8 cellular contexts compared by ENCODE assay signal in the genomic region with DNA sequence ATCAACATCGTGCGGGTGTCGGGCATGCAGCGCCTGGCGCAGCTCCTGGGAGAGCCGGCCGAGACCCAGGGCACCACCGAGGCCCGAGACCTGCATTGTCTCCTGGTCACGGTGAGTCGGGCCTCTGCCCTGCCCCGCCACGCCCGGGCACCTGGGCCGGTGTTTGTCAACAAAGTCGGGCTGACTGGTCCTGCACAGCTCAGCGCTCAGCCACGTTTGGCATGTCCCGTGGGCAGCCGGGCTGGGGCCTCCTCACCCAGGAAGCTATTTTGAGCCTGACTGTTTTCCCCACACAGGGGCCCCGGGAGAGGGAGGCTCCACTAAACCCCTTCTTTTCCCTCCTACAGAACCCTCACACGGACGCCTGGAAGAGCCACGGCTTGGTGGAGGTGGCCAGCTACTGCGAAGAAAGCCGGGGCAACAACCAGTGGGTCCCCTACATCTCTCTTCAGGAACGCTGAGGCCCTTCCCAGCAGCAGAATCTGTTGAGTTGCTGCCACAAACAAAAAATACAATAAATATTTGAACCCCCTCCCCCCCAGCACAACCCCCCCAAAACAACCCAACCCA. TPM values are rescaled to one million over a fixed set of nuclear protein-coding genes. Genes with fewer than 3 reads are reported as not detected.
A peak's percentile ranks its signal among the peaks of the same experiment; 100 is the strongest.
DNase-seq lines count a peak whose midpoint lies in the region; ATAC-seq lines count a peak whose summit lies in the region.

No MANE protein-coding gene starts in this region.

- 25% methylated on average over 27 of the region's 27 CpGs for WGBS in thymus

- H3K9me3 ChIP-seq in SJSA1 (replicated peaks) (peaks cover under 1% of the 10 kb centered on the region; the same call in 1 of the 2 replicates), thymus (ENCODE audit: control insufficient read depth) (no peaks in the 10 kb centered on the region)

- peaks cover 44% of the 10 kb centered on the region for H3K4me1 Mint-ChIP-seq in dendritic cell treated with granulocyte-macrophage colony-stimulating factor and Interleukin-4, amounts not matched to agents 40 ng/mL and 50 ng/mL, for 4 days (ENCODE audit: low read depth)
- H3K4me1 Mint-ChIP-seq in memory B cell, result peaks cover 32% of the 10 kb centered on the region

- H3K27me3 ChIP-seq in SJSA1 (replicated peaks) (no peaks in the 10 kb centered on the region), thymus (ENCODE audit: control insufficient read depth, insufficient read depth) (peaks cover 4% of the 10 kb centered on the region)

- no peak for ATAC-seq in memory B cell (ENCODE audit: low read depth)

- peaks cover 2% of the 10 kb centered on the region for H3K9me3 Mint-ChIP-seq in dendritic cell treated with granulocyte-macrophage colony-stimulating factor and Interleukin-4, amounts not matched to agents 40 ng/mL and 50 ng/mL, for 4 days
- no peaks in the 10 kb centered on the region for H3K9me3 Mint-ChIP-seq in memory B cell

- H3K4me3 ChIP-seq in SJSA1, result peak overlapping the region; percentile 75
- H3K4me3 ChIP-seq in thymus (ENCODE audit: low read length), result peak overlapping the region; percentile 63

- peak overlapping the region; percentile 99 for H3K4me3 Mint-ChIP-seq in dendritic cell treated with granulocyte-macrophage colony-stimulating factor and Interleukin-4, amounts not matched to agents 40 ng/mL and 50 ng/mL, for 4 days
- H3K4me3 Mint-ChIP-seq in memory B cell, result peak overlapping the region; percentile 96

- H3K27ac Mint-ChIP-seq in dendritic cell treated with granulocyte-macrophage colony-stimulating factor and Interleukin-4, amounts not matched to agents 40 ng/mL and 50 ng/mL, for 4 days, result peak overlapping the region; percentile 95
- peak overlapping the region; percentile 93 for H3K27ac Mint-ChIP-seq in memory B cell

- peaks cover 32% of the 10 kb centered on the region for H3K36me3 ChIP-seq in SJSA1
- peaks cover 4% of the 10 kb centered on the region for H3K36me3 ChIP-seq in thymus (ENCODE audit: control insufficient read depth, insufficient read depth)

- no peak overlapping the region for H3K27ac ChIP-seq in SJSA1
- H3K27ac ChIP-seq in thymus (ENCODE audit: low read depth), result peak overlapping the region; percentile 64

- intact Hi-C loops in dendritic cell treated with granulocyte-macrophage colony-stimulating factor and Interleukin-4, amounts not matched to agents 40 ng/mL and 50 ng/mL, for 4 days (cut with micrococcal nuclease), result loop anchor here (5.0 kb wide), 1 partner anchor 155 kb away; no protein-coding TSS in a partner anchor

- H3K36me3 Mint-ChIP-seq in dendritic cell treated with granulocyte-macrophage colony-stimulating factor and Interleukin-4, amounts not matched to agents 40 ng/mL and 50 ng/mL, for 4 days (ENCODE audit: low read depth), result peaks cover 30% of the 10 kb centered on the region
- H3K36me3 Mint-ChIP-seq in memory B cell, result no peaks in the 10 kb centered on the region

- H3K27me3 Mint-ChIP-seq in dendritic cell treated with granulocyte-macrophage colony-stimulating factor and Interleukin-4, amounts not matched to agents 40 ng/mL and 50 ng/mL, for 4 days, result peaks cover 14% of the 10 kb centered on the region
- no peaks in the 10 kb centered on the region for H3K27me3 Mint-ChIP-seq in memory B cell

- peaks cover 34% of the 10 kb centered on the region for H3K4me1 ChIP-seq in SJSA1 (replicated peaks)
- peaks cover 19% of the 10 kb centered on the region for H3K4me1 ChIP-seq in thymus (ENCODE audit: control insufficient read depth, insufficient read depth, low read length)

- DNase-seq in ELR (ENCODE audit: low read depth) (peak; percentile 74), SJSA1 (ENCODE audit: low read depth in 1 of 2, low spot score in 2 of 2) (peak; percentile 54 to 56), memory B cell (ENCODE audit: low spot score in 2 of 2) (peak in 1 of 2 donors; percentile 51), DMS 273 (lab: John Stamatoyannopoulos, UW; ENCODE audit: unreplicated experiment) (no peak)
- no peak for DNase-seq in activated effector memory CD4-positive, alpha-beta T cell treated with anti-CD3 and anti-CD28 coated beads, Interleukin-2, amount 50 U/mL, for 16 hours
- no peak for DNase-seq in central memory CD4-positive, alpha-beta T cell

RNA-seq across cellular contexts. Expression of a gene that starts 1.3 kb away (rescaled TPM):
- 112 and 132 TPM in 2 replicates for total RNA-seq in SJSA1 (2014; rRNA removed; shearing (Covaris generic))
- polyA plus RNA-seq in thymus, result 161 TPM

RNA-seq across cellular contexts. Expression of a gene that starts 20.5 kb away (rescaled TPM):
- total RNA-seq in SJSA1 (2014; rRNA removed; shearing (Covaris generic)), result 275 and 316 TPM in 2 replicates
- polyA plus RNA-seq in thymus, result 13.8 TPM

RNA-seq across cellular contexts. Expression of a gene that starts 49.8 kb away (rescaled TPM):
- 48.8 and 86.2 TPM in 2 replicates for total RNA-seq in SJSA1 (2014; rRNA removed; shearing (Covaris generic))
- polyA plus RNA-seq in thymus, result 56.1 TPM

Comparison
In these comparisons a context has a peak if more than half of its experiments do, and no peak if none do; other contexts are left out.
1. DNase-seq: peak in ELR (single experiment) and SJSA1 (2 of 2); none in activated effector memory CD4-positive, alpha-beta T cell treated with anti-CD3 and anti-CD28 coated beads, Interleukin-2, amount 50 U/mL, for 16 hours (single experiment), central memory CD4-positive, alpha-beta T cell (single experiment) and DMS 273 (single experiment).